13 cellular contexts compared by ENCODE assay signal in the genomic region with DNA sequence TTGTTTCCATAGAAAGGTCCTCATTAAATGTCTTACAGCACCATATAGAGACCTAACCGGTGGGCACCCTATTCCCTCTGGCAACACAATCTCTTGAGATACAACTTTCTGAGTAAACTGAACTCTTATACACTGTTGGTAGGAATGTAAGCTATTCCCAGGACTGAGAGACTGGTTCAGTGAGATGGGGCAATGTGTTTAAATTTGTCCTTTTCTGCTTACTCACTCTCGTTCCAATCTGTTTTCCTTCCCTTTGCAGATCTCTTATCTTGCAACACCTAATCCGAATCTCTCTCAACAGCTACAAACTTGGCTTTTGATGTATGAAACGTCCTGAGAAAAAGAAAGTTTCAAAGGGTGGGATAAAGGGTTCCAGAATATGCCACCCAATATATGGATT. TPM values are rescaled to one million over a fixed set of nuclear protein-coding genes. Genes with fewer than 3 reads are reported as not detected.
DNase-seq lines count a peak whose midpoint lies in the region; ATAC-seq, FAIRE-seq and TF ChIP-seq lines count a peak whose summit lies in the region.
"Had no signal": no experiment of that assay in that cellular context is flagged by ENCODE, and none has a peak within 500 bp of the region (broad histone marks: within the 10 kb centered on the region; RNA-seq: fewer than 3 reads in every experiment).

No MANE protein-coding gene starts in this region.

- no peak for FAIRE-seq in endothelial cell of umbilical vein (lab: Jason Lieb, UNC)

- intact Hi-C loops in endothelial cell of umbilical vein (cut with micrococcal nuclease): no loop called here

- CTCF ChIA-PET in endothelial cell of umbilical vein (lab: Charles Lee): interaction anchor here (0.6 to 2.2 kb wide), 7 partner anchors 9 to 410 kb away, joined by 3 to 14 read pairs (median 4); no protein-coding TSS in a partner anchor
- CTCF ChIA-PET in activated CD8-positive, alpha-beta T cell treated with anti-CD3 and anti-CD28 coated beads, Interleukin-2, amount 10 ng/mL, durations not matched to agents 7 days and 5 days (lab: Charles Lee): interaction anchor here (1.0 to 1.2 kb wide), 3 partner anchors 9 to 410 kb away, joined by 3 to 9 read pairs (median 5); no protein-coding TSS in a partner anchor

- dilution Hi-C loops in endothelial cell of umbilical vein (cut with MboI; ENCODE audit: extremely low pct_ligation_motif_present, low sequenced_read_pairs): no loop called here

- TF ChIP-seq CTCF in endothelial cell of umbilical vein (IDR thresholded peaks at IDR 0.05; ENCODE audit: extremely low read depth in 1 of 2, insufficient read depth in 1 of 2, low read depth in 1 of 2, low read length in 2 of 2) (no peak), osteoblast (IDR thresholded peaks at IDR 0.05; ENCODE audit: extremely low read depth, low read depth, low read length) (no peak)

- H3K4me3 ChIP-seq in endothelial cell of umbilical vein (replicated peaks in 1 of 3; ENCODE audit: insufficient read depth in 1 of 3, low read depth in 1 of 3, low read length in 3 of 3) (no peak overlapping the region), osteoblast (ENCODE audit: insufficient read depth, low read length) (no peak overlapping the region)
- H3K4me3 ChIP-seq: heart right ventricle, stomach had no signal

- peaks cover 5% of the 10 kb centered on the region for H3K4me1 Mint-ChIP-seq in activated CD8-positive, alpha-beta T cell treated with anti-CD3 and anti-CD28 coated beads, Interleukin-2, amount 10 ng/mL, durations not matched to agents 7 days and 5 days (ENCODE audit: low read depth)
- H3K4me1 Mint-ChIP-seq in activated naive CD8-positive, alpha-beta T cell treated with anti-CD3 and anti-CD28 coated beads for 36 hours: peaks cover 3% of the 10 kb centered on the region
- H3K4me1 Mint-ChIP-seq: CD4-positive, CD25-positive, alpha-beta regulatory T cell had no signal

- H3K27ac ChIP-seq in endothelial cell of umbilical vein (ENCODE audit: insufficient read depth, low read depth, low read length) (no peak overlapping the region), osteoblast (ENCODE audit: low read depth, low read length) (no peak overlapping the region)
- H3K27ac ChIP-seq: epithelial cell of prostate, heart right ventricle had no signal

- H3K4me3 Mint-ChIP-seq in activated CD8-positive, alpha-beta T cell treated with anti-CD3 and anti-CD28 coated beads, Interleukin-2, amount 10 ng/mL, durations not matched to agents 7 days and 5 days: no peak overlapping the region
- no peak overlapping the region for H3K4me3 Mint-ChIP-seq in activated naive CD8-positive, alpha-beta T cell treated with anti-CD3 and anti-CD28 coated beads for 36 hours
- H3K4me3 Mint-ChIP-seq: CD4-positive, CD25-positive, alpha-beta regulatory T cell had no signal

- no peak overlapping the region for H3K27ac Mint-ChIP-seq in activated CD8-positive, alpha-beta T cell treated with anti-CD3 and anti-CD28 coated beads, Interleukin-2, amount 10 ng/mL, durations not matched to agents 7 days and 5 days
- no peak overlapping the region for H3K27ac Mint-ChIP-seq in activated naive CD8-positive, alpha-beta T cell treated with anti-CD3 and anti-CD28 coated beads for 36 hours
- H3K27ac Mint-ChIP-seq: CD4-positive, CD25-positive, alpha-beta regulatory T cell had no signal

- peak; percentile 48 for DNase-seq in ELF-1 (ENCODE audit: low read depth, low spot score)
- DNase-seq in NOMO-1 (lab: John Stamatoyannopoulos, UW; ENCODE audit: unreplicated experiment in 2 of 2): peak; percentile 32 to 73
- no peak for DNase-seq in endothelial cell of umbilical vein (ENCODE audit: low read depth, low spot score)
- DNase-seq in osteoblast (ENCODE audit: insufficient read length, low spot score, missing footprints): no peak
- no peak for DNase-seq in activated CD8-positive, alpha-beta T cell treated with anti-CD3 and anti-CD28 coated beads, Interleukin-2, amount 10 ng/mL, durations not matched to agents 7 days and 5 days
- no peak for DNase-seq in activated naive CD8-positive, alpha-beta T cell treated with anti-CD3 and anti-CD28 coated beads for 36 hours
- DNase-seq in AG20443 (ENCODE audit: low spot score): no peak
- DNase-seq: activated CD4-positive, alpha-beta T cell treated with anti-CD3 and anti-CD28 coated beads, Interleukin-2, amount 50 U/mL, for 48 hours; CD4-positive, CD25-positive, alpha-beta regulatory T cell; heart right ventricle; stomach had no signal

- H3K4me1 ChIP-seq in endothelial cell of umbilical vein (ENCODE audit: control insufficient read depth, extremely low read depth, insufficient read depth, low read length) (no peaks in the 10 kb centered on the region), osteoblast (ENCODE audit: insufficient read depth, low read length) (peaks cover 6% of the 10 kb centered on the region)

- no peak for TF ChIP-seq POLR2A in endothelial cell of umbilical vein (IDR thresholded peaks at IDR 0.05; ENCODE audit: low read depth, low read length)

- H3K36me3 ChIP-seq in endothelial cell of umbilical vein (ENCODE audit: control insufficient read depth in 2 of 2, extremely low read depth in 1 of 2, insufficient read depth in 2 of 2, low read length in 2 of 2) (no peaks in the 10 kb centered on the region), osteoblast (ENCODE audit: insufficient read depth, low read length) (no peaks in the 10 kb centered on the region)
- H3K36me3 ChIP-seq: heart right ventricle, stomach had no signal

- H3K9me3 ChIP-seq in endothelial cell of umbilical vein (replicated peaks; ENCODE audit: control insufficient read depth, insufficient read depth, low read length): no peaks in the 10 kb centered on the region
- H3K9me3 ChIP-seq in osteoblast (ENCODE audit: low read depth, low read length): no peaks in the 10 kb centered on the region
- H3K9me3 ChIP-seq: stomach had no signal

- no peaks in the 10 kb centered on the region for H4K20me1 ChIP-seq in endothelial cell of umbilical vein (replicated peaks; ENCODE audit: control insufficient read depth, extremely low read depth, insufficient read depth, low read length)
- no peaks in the 10 kb centered on the region for H4K20me1 ChIP-seq in osteoblast (ENCODE audit: insufficient read depth, low read length)

- BruUV-seq in endothelial cell of umbilical vein (replicated peaks; lab: Mats Ljungman, UMichigan): no TSS peak

- H3K27me3 Mint-ChIP-seq in activated CD8-positive, alpha-beta T cell treated with anti-CD3 and anti-CD28 coated beads, Interleukin-2, amount 10 ng/mL, durations not matched to agents 7 days and 5 days (ENCODE audit: low read depth): peaks cover 5% of the 10 kb centered on the region
- peaks cover 3% of the 10 kb centered on the region for H3K27me3 Mint-ChIP-seq in activated naive CD8-positive, alpha-beta T cell treated with anti-CD3 and anti-CD28 coated beads for 36 hours

- H3K9me3 Mint-ChIP-seq in activated CD8-positive, alpha-beta T cell treated with anti-CD3 and anti-CD28 coated beads, Interleukin-2, amount 10 ng/mL, durations not matched to agents 7 days and 5 days (ENCODE audit: insufficient read depth): no peaks in the 10 kb centered on the region
- H3K9me3 Mint-ChIP-seq in activated naive CD8-positive, alpha-beta T cell treated with anti-CD3 and anti-CD28 coated beads for 36 hours: no peaks in the 10 kb centered on the region

- ATAC-seq in activated CD8-positive, alpha-beta T cell treated with anti-CD3 and anti-CD28 coated beads, Interleukin-2, amount 10 ng/mL, durations not matched to agents 7 days and 5 days: no peak
- ATAC-seq in HG02798 (IDR thresholded peaks at IDR 0.05; ENCODE audit: poor library complexity, unreplicated experiment): no peak
- ATAC-seq: heart right ventricle had no signal

- H2AFZ ChIP-seq in endothelial cell of umbilical vein (ENCODE audit: low read depth, low read length) (peak overlapping the region; percentile 3), osteoblast (ENCODE audit: low read length) (peak overlapping the region; percentile 35)

- no peaks in the 10 kb centered on the region for H3K36me3 Mint-ChIP-seq in activated CD8-positive, alpha-beta T cell treated with anti-CD3 and anti-CD28 coated beads, Interleukin-2, amount 10 ng/mL, durations not matched to agents 7 days and 5 days (ENCODE audit: low read depth)
- H3K36me3 Mint-ChIP-seq in activated naive CD8-positive, alpha-beta T cell treated with anti-CD3 and anti-CD28 coated beads for 36 hours: no peaks in the 10 kb centered on the region
- H3K36me3 Mint-ChIP-seq: CD4-positive, CD25-positive, alpha-beta regulatory T cell had no signal

- H3K27me3 ChIP-seq in endothelial cell of umbilical vein (ENCODE audit: control insufficient read depth in 2 of 2, insufficient read depth in 2 of 2, low read length in 2 of 2) (no peaks in the 10 kb centered on the region), osteoblast (ENCODE audit: insufficient read depth, low read length) (no peaks in the 10 kb centered on the region)
- H3K27me3 ChIP-seq: heart right ventricle, stomach had no signal

- no peak overlapping the region for H3K9ac ChIP-seq in endothelial cell of umbilical vein (replicated peaks; ENCODE audit: extremely low read depth, insufficient read depth, low read length)

- POLR2A ChIA-PET in endothelial cell of umbilical vein (lab: Charles Lee): no interaction called here
- POLR2A ChIA-PET in activated CD8-positive, alpha-beta T cell treated with anti-CD3 and anti-CD28 coated beads, Interleukin-2, amount 10 ng/mL, durations not matched to agents 7 days and 5 days (lab: Charles Lee): no interaction called here

- no peaks in the 10 kb centered on the region for H3K79me2 ChIP-seq in endothelial cell of umbilical vein (ENCODE audit: control insufficient read depth, insufficient read depth, low read length)
- no peaks in the 10 kb centered on the region for H3K79me2 ChIP-seq in osteoblast (ENCODE audit: insufficient read depth, low read length)

- no peaks in the 10 kb centered on the region for H3K9me1 ChIP-seq in endothelial cell of umbilical vein (replicated peaks; ENCODE audit: control insufficient read depth, extremely low read depth, insufficient read depth, low read length)

- H3K4me2 ChIP-seq in endothelial cell of umbilical vein (ENCODE audit: insufficient read depth, low read length): no peak overlapping the region
- H3K4me2 ChIP-seq in osteoblast (ENCODE audit: insufficient read depth, low read length): no peak overlapping the region

RNA-seq across cellular contexts. Expression of a gene that starts 26.1 kb away (rescaled TPM):
- total RNA-seq in endothelial cell of umbilical vein (56.1 and 57.1 TPM in 2 replicates), osteoblast (16.3 and 18.3 TPM in 2 replicates)
- polyA plus RNA-seq in endothelial cell of umbilical vein: 13.4 and 15.9 TPM in 2 replicates
- 12.6 and 13.4 TPM in 2 replicates for polyA plus RNA-seq in endothelial cell of umbilical vein (2011; cell fraction: cytosol; rRNA removed)
- polyA plus RNA-seq in endothelial cell of umbilical vein (2011; cell fraction: nucleus; rRNA removed): 76.2 and 88.8 TPM in 2 replicates
- 14.9 and 18.7 TPM in 2 replicates for polyA plus RNA-seq in endothelial cell of umbilical vein (2012)
- 44.6 and 47.9 TPM in 2 replicates for polyA minus RNA-seq in endothelial cell of umbilical vein
- polyA minus RNA-seq in endothelial cell of umbilical vein (2011; cell fraction: cytosol; rRNA and poly(A)+ RNA removed): 5.8 TPM
- 104 and 139 TPM in 2 replicates for polyA minus RNA-seq in endothelial cell of umbilical vein (2011; cell fraction: nucleus; rRNA and poly(A)+ RNA removed)
- 10 to 100 TPM; 22.1 to 26.1 TPM for total RNA-seq in activated CD8-positive, alpha-beta T cell treated with anti-CD3 and anti-CD28 coated beads, Interleukin-2, amount 10 ng/mL, durations not matched to agents 7 days and 5 days
- total RNA-seq in activated naive CD8-positive, alpha-beta T cell treated with anti-CD3 and anti-CD28 coated beads for 36 hours: 10 to 100 TPM; 21.6 to 23.7 TPM

Comparison
In these comparisons a context has a peak if more than half of its experiments do, and no peak if none do; other contexts are left out.
1. DNase-seq: peak in ELF-1 (single experiment) and NOMO-1 (2 of 2); none in endothelial cell of umbilical vein (single experiment), osteoblast (single experiment), activated CD8-positive, alpha-beta T cell treated with anti-CD3 and anti-CD28 coated beads, Interleukin-2, amount 10 ng/mL, durations not matched to agents 7 days and 5 days (single experiment), activated naive CD8-positive, alpha-beta T cell treated with anti-CD3 and anti-CD28 coated beads for 36 hours (single experiment) and AG20443 (single experiment).